8 cellular contexts compared by ENCODE assay signal in the genomic region with DNA sequence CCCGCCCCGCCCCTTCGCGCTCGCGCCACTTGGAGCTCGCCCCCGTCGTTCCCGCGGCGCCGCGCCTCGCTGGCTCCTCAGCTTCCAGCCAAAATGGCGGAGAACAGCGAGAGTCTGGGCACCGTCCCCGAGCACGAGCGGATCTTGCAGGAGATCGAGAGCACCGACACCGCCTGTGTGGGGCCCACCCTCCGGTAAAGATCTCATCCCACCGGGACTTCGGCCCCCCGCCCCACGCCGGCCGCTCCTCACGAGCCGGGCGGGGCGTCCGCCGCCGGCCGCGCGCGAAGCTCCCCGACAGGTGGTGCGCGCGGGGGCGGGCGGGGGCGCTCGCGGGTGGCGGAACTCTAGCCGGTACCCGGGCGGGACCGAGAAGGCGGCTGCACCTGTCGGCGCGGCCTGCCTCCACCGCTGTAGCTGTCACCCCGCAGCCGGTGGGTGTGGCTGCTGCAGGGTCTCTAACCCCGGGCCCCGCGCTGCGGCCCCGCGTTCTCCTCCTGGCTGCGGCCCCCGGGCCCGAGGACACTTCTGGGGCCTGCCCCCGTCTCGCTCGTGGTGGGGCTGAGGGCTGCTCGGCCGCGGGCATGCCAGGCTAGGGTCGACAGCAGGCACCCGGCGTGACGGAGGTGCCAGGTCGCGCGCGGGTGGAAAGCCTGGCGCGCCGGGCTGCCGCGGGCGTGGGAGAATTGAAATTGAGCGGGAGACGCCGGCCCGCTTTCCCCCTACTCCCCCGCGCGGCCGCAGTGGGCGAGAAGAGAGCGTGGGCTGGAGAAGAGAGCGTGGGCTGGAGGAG. TPM values are rescaled to one million over a fixed set of nuclear protein-coding genes. Genes with fewer than 3 reads are reported as not detected.
A peak's percentile ranks its signal among the peaks of the same experiment; 100 is the strongest.
DNase-seq lines count a peak whose midpoint lies in the region; ATAC-seq lines count a peak whose summit lies in the region.

Gene EXOC6 (plus strand): TSS at position 80 of the 793 bp plus-strand sequence. CDS start 14 bp downstream, at position 94.

- H3K27me3 ChIP-seq in HUES6 (ENCODE audit: control insufficient read depth, insufficient read depth, low read length) = peaks cover 38% of the 10 kb centered on the region
- no peaks in the 10 kb centered on the region for H3K27me3 ChIP-seq in naive thymus-derived CD4-positive, alpha-beta T cell (ENCODE audit: control insufficient read depth in 2 of 2, insufficient read depth in 2 of 2, low read length in 2 of 2)

- no peaks in the 10 kb centered on the region; the same call in 1 of the 2 replicates for H3K4me1 ChIP-seq in HUES6 (ENCODE audit: control insufficient read depth, insufficient read depth, low read length)
- H3K4me1 ChIP-seq in naive thymus-derived CD4-positive, alpha-beta T cell (ENCODE audit: control insufficient read depth in 2 of 2, insufficient read depth in 2 of 2, low read length in 2 of 2) = peaks cover 7 to 19% of the 10 kb centered on the region in 2 donors

- POLR2A ChIA-PET in naive thymus-derived CD4-positive, alpha-beta T cell (lab: Charles Lee) = interaction anchor here (0.5 to 2.2 kb wide), 10 partner anchors 16 to 1685 kb away, joined by 3 to 13 read pairs (median 3); partner anchors contain the start of gene KIF11

- H3K27ac ChIP-seq in HUES6 (ENCODE audit: low read depth, low read length) = no peak within 1 kb of the TSS
- peak within 1 kb of the TSS; percentile 95 for H3K27ac ChIP-seq in naive thymus-derived CD4-positive, alpha-beta T cell (ENCODE audit: low read depth, low read length)

- peak; percentile 78 for ATAC-seq in GM21423 (IDR thresholded peaks at IDR 0.05; ENCODE audit: unreplicated experiment)
- peak; percentile 91 for ATAC-seq in naive thymus-derived CD4-positive, alpha-beta T cell
- peak; percentile 93 for ATAC-seq in stimulated activated memory B cell treated with anti-CD40 and anti-IgM and Interleukin-4, amounts not matched to agents 10 μg/mL and 1 μg/mL and 100 μg/mL, for 72 hours

- peak within 1 kb of the TSS; percentile 93 for H3K27ac Mint-ChIP-seq in activated T-helper 1 cell treated with anti-CD3 and anti-CD28 coated beads, Interleukin-12 subunit alpha, Interleukin-12 subunit beta, Interleukin-2, Interleukin-4 antibody, amounts not matched to agents 30 ng/mL and 10 ng/mL and 1 ng/mL, durations not matched to agents 14 hours and 24 hours and 36 hours
- H3K27ac Mint-ChIP-seq in naive thymus-derived CD4-positive, alpha-beta T cell = peak within 1 kb of the TSS; percentile 56 to 95 (median 92)
- peak within 1 kb of the TSS; percentile 89 for H3K27ac Mint-ChIP-seq in stimulated activated memory B cell treated with anti-CD40 and anti-IgM and Interleukin-4, amounts not matched to agents 10 μg/mL and 1 μg/mL and 100 μg/mL, for 72 hours

- H3K9me3 Mint-ChIP-seq in activated T-helper 1 cell treated with anti-CD3 and anti-CD28 coated beads, Interleukin-12 subunit alpha, Interleukin-12 subunit beta, Interleukin-2, Interleukin-4 antibody, amounts not matched to agents 30 ng/mL and 10 ng/mL and 1 ng/mL, durations not matched to agents 14 hours and 24 hours and 36 hours = no peaks in the 10 kb centered on the region
- peaks cover 0 to 4% (median 0%) of the 10 kb centered on the region in 11 donors for H3K9me3 Mint-ChIP-seq in naive thymus-derived CD4-positive, alpha-beta T cell
- H3K9me3 Mint-ChIP-seq in stimulated activated memory B cell treated with anti-CD40 and anti-IgM and Interleukin-4, amounts not matched to agents 10 μg/mL and 1 μg/mL and 100 μg/mL, for 72 hours = no peaks in the 10 kb centered on the region

- intact Hi-C loops in activated T-helper 1 cell treated with anti-CD3 and anti-CD28 coated beads, Interleukin-12 subunit alpha, Interleukin-12 subunit beta, Interleukin-2, Interleukin-4 antibody, amounts not matched to agents 30 ng/mL and 10 ng/mL and 1 ng/mL, durations not matched to agents 14 hours and 24 hours and 36 hours (cut with micrococcal nuclease) = loop anchor here (1.0 to 10.0 kb wide), 9 partner anchors 158 to 1054 kb away; partner anchors contain the start of genes CEP55, CPEB3, FRA10AC1 and IDE
- intact Hi-C loops in naive thymus-derived CD4-positive, alpha-beta T cell (cut with micrococcal nuclease) = loop anchor here (1.0 to 10.0 kb wide), 16 partner anchors 32 to 1974 kb away; partner anchors contain the start of genes CEP55 (in 2 of the 2), FRA10AC1 (in 2 of the 2), BTAF1 (in 1 of the 2) and CPEB3 (in 1 of the 2)

- H3K36me3 Mint-ChIP-seq in activated T-helper 1 cell treated with anti-CD3 and anti-CD28 coated beads, Interleukin-12 subunit alpha, Interleukin-12 subunit beta, Interleukin-2, Interleukin-4 antibody, amounts not matched to agents 30 ng/mL and 10 ng/mL and 1 ng/mL, durations not matched to agents 14 hours and 24 hours and 36 hours (ENCODE audit: low read depth) = peaks cover 4% of the 10 kb centered on the region
- peaks cover 0 to 4% (median 0%) of the 10 kb centered on the region in 5 donors for H3K36me3 Mint-ChIP-seq in naive thymus-derived CD4-positive, alpha-beta T cell
- no peaks in the 10 kb centered on the region for H3K36me3 Mint-ChIP-seq in stimulated activated memory B cell treated with anti-CD40 and anti-IgM and Interleukin-4, amounts not matched to agents 10 μg/mL and 1 μg/mL and 100 μg/mL, for 72 hours

- peaks cover 2% of the 10 kb centered on the region for H3K27me3 Mint-ChIP-seq in activated T-helper 1 cell treated with anti-CD3 and anti-CD28 coated beads, Interleukin-12 subunit alpha, Interleukin-12 subunit beta, Interleukin-2, Interleukin-4 antibody, amounts not matched to agents 30 ng/mL and 10 ng/mL and 1 ng/mL, durations not matched to agents 14 hours and 24 hours and 36 hours (ENCODE audit: insufficient read depth)
- H3K27me3 Mint-ChIP-seq in naive thymus-derived CD4-positive, alpha-beta T cell = no peaks in the 10 kb centered on the region
- H3K27me3 Mint-ChIP-seq in stimulated activated memory B cell treated with anti-CD40 and anti-IgM and Interleukin-4, amounts not matched to agents 10 μg/mL and 1 μg/mL and 100 μg/mL, for 72 hours = no peaks in the 10 kb centered on the region

- H3K4me3 ChIP-seq in HUES6 (ENCODE audit: low read depth, low read length) = peak within 1 kb of the TSS; percentile 69
- peak within 1 kb of the TSS; percentile 70 for H3K4me3 ChIP-seq in naive thymus-derived CD4-positive, alpha-beta T cell (ENCODE audit: low read length)

- peaks cover 7% of the 10 kb centered on the region; the same call in 1 of the 2 replicates for H3K9me3 ChIP-seq in HUES6 (ENCODE audit: control insufficient read depth, insufficient read depth, low read depth, low read length)
- H3K9me3 ChIP-seq in naive thymus-derived CD4-positive, alpha-beta T cell (ENCODE audit: control insufficient read depth in 2 of 3, low read length in 3 of 3) = no peaks in the 10 kb centered on the region

- H3K36me3 ChIP-seq in HUES6 (ENCODE audit: control insufficient read depth, insufficient read depth, low read length) = no peaks in the 10 kb centered on the region
- H3K36me3 ChIP-seq in naive thymus-derived CD4-positive, alpha-beta T cell (ENCODE audit: control insufficient read depth in 2 of 3, insufficient read depth in 3 of 3, low read length in 3 of 3) = no peaks in the 10 kb centered on the region

- DNase-seq in DMS53 (lab: John Stamatoyannopoulos, UW) = peak; percentile 95
- DNase-seq in RKO (ENCODE audit: low spot score) = peak; percentile 85
- DNase-seq in activated T-helper 1 cell treated with anti-CD3 and anti-CD28 coated beads, Interleukin-12 subunit alpha, Interleukin-12 subunit beta, Interleukin-2, Interleukin-4 antibody, amounts not matched to agents 30 ng/mL and 10 ng/mL and 1 ng/mL, durations not matched to agents 14 hours and 24 hours and 36 hours (ENCODE audit: low spot score) = peak; percentile 78
- DNase-seq in fibroblast of gingiva (ENCODE audit: low read depth) = peak; percentile 71
- peak; percentile 78 to 93 (median 91) for DNase-seq in naive thymus-derived CD4-positive, alpha-beta T cell

- H3K4me3 Mint-ChIP-seq in activated T-helper 1 cell treated with anti-CD3 and anti-CD28 coated beads, Interleukin-12 subunit alpha, Interleukin-12 subunit beta, Interleukin-2, Interleukin-4 antibody, amounts not matched to agents 30 ng/mL and 10 ng/mL and 1 ng/mL, durations not matched to agents 14 hours and 24 hours and 36 hours = peak within 1 kb of the TSS; percentile 88
- peak within 1 kb of the TSS; percentile 81 to 94 (median 91) for H3K4me3 Mint-ChIP-seq in naive thymus-derived CD4-positive, alpha-beta T cell
- H3K4me3 Mint-ChIP-seq in stimulated activated memory B cell treated with anti-CD40 and anti-IgM and Interleukin-4, amounts not matched to agents 10 μg/mL and 1 μg/mL and 100 μg/mL, for 72 hours = peak within 1 kb of the TSS; percentile 82

- peak within 1 kb of the TSS; percentile 78 for H3K9ac ChIP-seq in HUES6 (ENCODE audit: low read length)

- peaks cover 38% of the 10 kb centered on the region for H3K4me1 Mint-ChIP-seq in activated T-helper 1 cell treated with anti-CD3 and anti-CD28 coated beads, Interleukin-12 subunit alpha, Interleukin-12 subunit beta, Interleukin-2, Interleukin-4 antibody, amounts not matched to agents 30 ng/mL and 10 ng/mL and 1 ng/mL, durations not matched to agents 14 hours and 24 hours and 36 hours (ENCODE audit: low read depth)
- H3K4me1 Mint-ChIP-seq in naive thymus-derived CD4-positive, alpha-beta T cell = peaks cover 4 to 48% (median 36%) of the 10 kb centered on the region in 7 donors
- peaks cover 42% of the 10 kb centered on the region for H3K4me1 Mint-ChIP-seq in stimulated activated memory B cell treated with anti-CD40 and anti-IgM and Interleukin-4, amounts not matched to agents 10 μg/mL and 1 μg/mL and 100 μg/mL, for 72 hours

- CTCF ChIA-PET in naive thymus-derived CD4-positive, alpha-beta T cell (lab: Charles Lee) = interaction anchor here (0.6 to 2.9 kb wide), 5 partner anchors 8 to 1036 kb away, joined by 3 to 13 read pairs (median 3); no protein-coding TSS in a partner anchor

RNA-seq across cellular contexts. Expression of gene EXOC6, which starts in this region (rescaled TPM):
- 13.5 TPM in 2 replicates for total RNA-seq in activated T-helper 1 cell treated with anti-CD3 and anti-CD28 coated beads, Interleukin-12 subunit alpha, Interleukin-12 subunit beta, Interleukin-2, Interleukin-4 antibody, amounts not matched to agents 30 ng/mL and 10 ng/mL and 1 ng/mL, durations not matched to agents 14 hours and 24 hours and 36 hours
- total RNA-seq in naive thymus-derived CD4-positive, alpha-beta T cell = 10 to 100 TPM in 3 of 5 experiments, 1 to 10 TPM in 2; 8.1 to 12.1 (median 11.4) TPM
- 1 to 10 TPM; 5.8 to 6.0 TPM for polyA plus RNA-seq in naive thymus-derived CD4-positive, alpha-beta T cell
